ENCODE assay signal across 1 cellular context in genomic region chrX:12955882-12956703, GRCh38.
A peak's percentile ranks its signal among the peaks of the same experiment; 100 is the strongest.
TF ChIP-seq lines count a peak whose summit lies in the region.

No MANE protein-coding gene starts in this region.

TF ChIP-seq in K562, 482 proteins besides CTCF, POLR2A, EP300 and RAD21 (continued from another document and continues in another):
- TF ChIP-seq ZBTB2 (IDR thresholded peaks at IDR 0.05) (no peak; the same call in 1 of the 2 replicates), MTF1 (CRISPR knock-in tag; IDR thresholded peaks at IDR 0.05; ENCODE audit: borderline replicate concordance) (no peak), ZNF589 (CRISPR knock-in tag; IDR thresholded peaks at IDR 0.05; ENCODE audit: low read depth) (peak; percentile 99), POLR2B (IDR thresholded peaks at IDR 0.05; ENCODE audit: low read depth, partially characterized antibody) (peak; percentile 12), ZNF280A (IDR thresholded peaks at IDR 0.05; ENCODE audit: low read depth, partially characterized antibody) (no peak), ATF3 (IDR thresholded peaks at IDR 0.05) (peak; percentile 94), ATF3 (CRISPR knock-in tag; conservative IDR thresholded peaks at IDR 0.05) (no peak), ZNF239 (CRISPR knock-in tag; IDR thresholded peaks at IDR 0.05) (peak; percentile 70), NFIX (CRISPR knock-in tag; IDR thresholded peaks at IDR 0.05; ENCODE audit: low read depth) (no peak), ZC3H11A (IDR thresholded peaks at IDR 0.05; ENCODE audit: low read depth, low read length) (no peak), TSHZ1 (CRISPR knock-in tag; IDR thresholded peaks at IDR 0.05) (peak; percentile 37; the same call in 1 of the 2 replicates), E2F6 (IDR thresholded peaks at IDR 0.05; ENCODE audit: borderline replicate concordance in 1 of 2, extremely low read depth in 1 of 2, insufficient read depth in 1 of 2, insufficient read length in 1 of 2, low read depth in 1 of 2, low read length in 1 of 2, poor library complexity in 1 of 2, severe bottlenecking in 1 of 2) (peak; percentile 64 to 82), ZMIZ1 (IDR thresholded peaks at IDR 0.05; ENCODE audit: low read depth in 2 of 2, low read length in 2 of 2) (no peak), ZKSCAN8 (CRISPR knock-in tag; IDR thresholded peaks at IDR 0.05) (peak; percentile 81), ELF2 (CRISPR knock-in tag; IDR thresholded peaks at IDR 0.05) (no peak), RFX1 (IDR thresholded peaks at IDR 0.05) (no peak), ZNF561 (CRISPR knock-in tag; conservative IDR thresholded peaks at IDR 0.05) (peak; percentile 6; the same call in 1 of the 2 replicates), TFAP4 (CRISPR knock-in tag; IDR thresholded peaks at IDR 0.05; ENCODE audit: borderline replicate concordance) (peak; percentile 59), ZNF407 (IDR thresholded peaks at IDR 0.05; ENCODE audit: low read depth) (no peak), HOMEZ (CRISPR knock-in tag; IDR thresholded peaks at IDR 0.05) (no peak; the same call in none of the 2 replicates), PATZ1 (CRISPR knock-in tag; IDR thresholded peaks at IDR 0.05; ENCODE audit: borderline replicate concordance) (no peak; the same call in 1 of the 2 replicates), SMAD1 (IDR thresholded peaks at IDR 0.05; ENCODE audit: low read depth, low read length, partially characterized antibody) (no peak)
